1 cellular context compared by ENCODE assay signal in genomic region chr1:54296666-54297065, GRCh38.
TF ChIP-seq lines count a peak whose summit lies in the region.

No MANE protein-coding gene starts in this region.

TF ChIP-seq in IMR-90, 13 proteins besides CTCF, POLR2A, EP300 and RAD21 (continued from another document):
- TF ChIP-seq FOS (IDR thresholded peaks at IDR 0.05; ENCODE audit: low read depth, low read length), result no peak
- TF ChIP-seq, protein P1, sequence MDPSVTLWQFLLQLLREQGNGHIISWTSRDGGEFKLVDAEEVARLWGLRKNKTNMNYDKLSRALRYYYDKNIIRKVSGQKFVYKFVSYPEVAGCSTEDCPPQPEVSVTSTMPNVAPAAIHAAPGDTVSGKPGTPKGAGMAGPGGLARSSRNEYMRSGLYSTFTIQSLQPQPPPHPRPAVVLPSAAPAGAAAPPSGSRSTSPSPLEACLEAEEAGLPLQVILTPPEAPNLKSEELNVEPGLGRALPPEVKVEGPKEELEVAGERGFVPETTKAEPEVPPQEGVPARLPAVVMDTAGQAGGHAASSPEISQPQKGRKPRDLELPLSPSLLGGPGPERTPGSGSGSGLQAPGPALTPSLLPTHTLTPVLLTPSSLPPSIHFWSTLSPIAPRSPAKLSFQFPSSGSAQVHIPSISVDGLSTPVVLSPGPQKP (IDR thresholded peaks at IDR 0.05; ENCODE audit: borderline replicate concordance, low read depth, low read length), result no peak
- no peak for TF ChIP-seq BHLHE40 (IDR thresholded peaks at IDR 0.05; ENCODE audit: low read depth, low read length)
- no peak for TF ChIP-seq CHD1 (IDR thresholded peaks at IDR 0.05; ENCODE audit: low read depth, low read length)
